ENCODE assay signal across 8 cellular contexts in the genomic region with DNA sequence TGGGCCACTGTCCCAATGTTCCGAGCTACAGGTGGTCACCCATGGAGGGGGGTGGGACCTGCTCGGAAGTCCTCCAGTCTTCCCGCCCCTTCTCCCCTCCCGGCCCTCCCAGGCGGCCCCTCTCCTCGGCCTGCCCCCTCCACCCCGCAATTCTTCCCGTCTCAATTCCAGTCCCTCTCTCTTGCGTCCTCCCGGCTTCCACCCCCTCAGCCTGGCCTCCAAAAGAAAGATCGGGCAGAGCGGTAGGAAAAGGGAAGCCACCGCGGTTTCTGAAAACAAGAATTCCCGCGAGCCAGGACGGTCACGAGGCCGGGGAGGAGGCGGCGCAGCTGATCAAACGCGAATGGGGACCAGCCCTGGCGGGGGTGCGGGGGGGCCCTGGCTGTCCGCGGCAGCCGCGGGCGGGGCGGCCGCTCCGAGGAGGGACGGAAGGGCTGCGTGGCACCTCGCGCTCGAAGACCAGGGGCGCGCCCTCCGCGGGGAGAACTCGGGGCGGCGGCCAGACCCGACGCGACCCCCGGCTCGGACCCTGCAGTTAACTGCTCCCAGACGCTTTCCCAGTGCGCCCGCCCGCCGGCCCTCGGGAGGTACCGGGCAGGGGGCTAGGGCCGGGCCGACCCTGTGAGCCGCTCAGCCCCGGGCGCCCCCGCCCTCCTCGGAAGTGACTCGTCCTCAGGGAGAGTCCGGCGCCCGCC. TPM values are rescaled to one million over a fixed set of nuclear protein-coding genes. Genes with fewer than 3 reads are reported as not detected.
DNase-seq lines count a peak whose midpoint lies in the region; ATAC-seq and TF ChIP-seq lines count a peak whose summit lies in the region.

No MANE protein-coding gene starts in this region.

- no peak overlapping the region for H3K27ac Mint-ChIP-seq in activated CD8-positive, alpha-beta T cell treated with anti-CD3 and anti-CD28 coated beads, Interleukin-2, amount 10 ng/mL, durations not matched to agents 7 days and 5 days
- no peak overlapping the region for H3K27ac Mint-ChIP-seq in naive thymus-derived CD4-positive, alpha-beta T cell

- H3K4me1 Mint-ChIP-seq in activated CD8-positive, alpha-beta T cell treated with anti-CD3 and anti-CD28 coated beads, Interleukin-2, amount 10 ng/mL, durations not matched to agents 7 days and 5 days (ENCODE audit: low read depth): no peaks in the 10 kb centered on the region
- H3K4me1 Mint-ChIP-seq in naive thymus-derived CD4-positive, alpha-beta T cell: peaks cover 0 to 6% (median 4%) of the 10 kb centered on the region in 7 donors

- intact Hi-C loops in naive thymus-derived CD4-positive, alpha-beta T cell (cut with micrococcal nuclease): loop anchor here in 1 of 2 donors (5.0 kb wide), 1 partner anchor 387 kb away; a partner anchor contains a TSS
- intact Hi-C loops in aorta (cut with DNase I): loop anchor here in 1 of 2 donors (2.0 kb wide), 1 partner anchor 76 kb away; no protein-coding TSS in a partner anchor

- CTCF ChIA-PET in activated CD8-positive, alpha-beta T cell treated with anti-CD3 and anti-CD28 coated beads, Interleukin-2, amount 10 ng/mL, durations not matched to agents 7 days and 5 days (lab: Charles Lee): interaction anchor here (1.0 to 3.4 kb wide), 6 partner anchors 18 to 258 kb away, joined by 3 to 31 read pairs (median 8); a partner anchor contains a TSS
- CTCF ChIA-PET in naive thymus-derived CD4-positive, alpha-beta T cell (lab: Charles Lee): interaction anchor here (2.5 to 3.3 kb wide), 2 partner anchors 182 to 228 kb away, joined by 12 to 15 read pairs; no protein-coding TSS in a partner anchor

- peak overlapping the region; percentile 12 for H3K4me3 Mint-ChIP-seq in activated CD8-positive, alpha-beta T cell treated with anti-CD3 and anti-CD28 coated beads, Interleukin-2, amount 10 ng/mL, durations not matched to agents 7 days and 5 days
- H3K4me3 Mint-ChIP-seq in naive thymus-derived CD4-positive, alpha-beta T cell: peak overlapping the region; percentile 52 to 83 (median 60)

- peak; percentile 11 for ATAC-seq in HG03064 (IDR thresholded peaks at IDR 0.05; ENCODE audit: low read depth, unreplicated experiment)
- ATAC-seq in activated CD8-positive, alpha-beta T cell treated with anti-CD3 and anti-CD28 coated beads, Interleukin-2, amount 10 ng/mL, durations not matched to agents 7 days and 5 days: peak; percentile 13
- ATAC-seq in foreskin keratinocyte: peak; percentile 38
- ATAC-seq in naive thymus-derived CD4-positive, alpha-beta T cell: peak; percentile 25
- ATAC-seq in aorta (ENCODE audit: low FRiP score): peak; percentile 82
- no peak for ATAC-seq in HG02884 (IDR thresholded peaks at IDR 0.05; ENCODE audit: unreplicated experiment)
- no peak for ATAC-seq in GM18909 (IDR thresholded peaks at IDR 0.05; ENCODE audit: poor library complexity, unreplicated experiment)

- H3K27ac ChIP-seq in foreskin keratinocyte (peak overlapping the region; percentile 90), aorta (ENCODE audit: low read depth in 1 of 2, low read length in 2 of 2) (peak overlapping the region; percentile 97 to 99)
- H3K27ac ChIP-seq in naive thymus-derived CD4-positive, alpha-beta T cell (ENCODE audit: low read depth, low read length): no peak overlapping the region

- H3K4me1 ChIP-seq in foreskin keratinocyte (peaks cover 4% of the 10 kb centered on the region), aorta (ENCODE audit: control insufficient read depth in 1 of 2, insufficient read depth in 2 of 2, low read length in 2 of 2) (no peaks in the 10 kb centered on the region)
- no peaks in the 10 kb centered on the region for H3K4me1 ChIP-seq in naive thymus-derived CD4-positive, alpha-beta T cell (ENCODE audit: control insufficient read depth in 2 of 2, insufficient read depth in 2 of 2, low read length in 2 of 2)

- WGBS in aorta, 2 donors: 1% methylated on average over 64 to 68 of the region's 68 CpGs

- H3K36me3 Mint-ChIP-seq in activated CD8-positive, alpha-beta T cell treated with anti-CD3 and anti-CD28 coated beads, Interleukin-2, amount 10 ng/mL, durations not matched to agents 7 days and 5 days (ENCODE audit: low read depth): no peaks in the 10 kb centered on the region
- H3K36me3 Mint-ChIP-seq in naive thymus-derived CD4-positive, alpha-beta T cell: no peaks in the 10 kb centered on the region

- peak overlapping the region; percentile 47 for H3K4me3 ChIP-seq in naive thymus-derived CD4-positive, alpha-beta T cell (ENCODE audit: low read length)
- H3K4me3 ChIP-seq in aorta (ENCODE audit: low read length in 2 of 2): peak overlapping the region; percentile 75 to 98

- no peak for TF ChIP-seq CTCF in foreskin keratinocyte (conservative IDR thresholded peaks at IDR 0.05)

- H3K27me3 ChIP-seq in foreskin keratinocyte (no peaks in the 10 kb centered on the region), aorta (ENCODE audit: control insufficient read depth in 1 of 2, insufficient read depth in 2 of 2, low read length in 1 of 2) (no peaks in the 10 kb centered on the region)
- H3K27me3 ChIP-seq in naive thymus-derived CD4-positive, alpha-beta T cell (ENCODE audit: control insufficient read depth in 2 of 2, insufficient read depth in 2 of 2, low read length in 2 of 2): peaks cover 7 to 9% of the 10 kb centered on the region in 2 donors

- H3K9me3 ChIP-seq in naive thymus-derived CD4-positive, alpha-beta T cell (ENCODE audit: control insufficient read depth in 2 of 3, low read length in 3 of 3): no peaks in the 10 kb centered on the region
- no peaks in the 10 kb centered on the region for H3K9me3 ChIP-seq in aorta (ENCODE audit: control insufficient read depth, low read length)

- no peaks in the 10 kb centered on the region for H3K9me3 Mint-ChIP-seq in activated CD8-positive, alpha-beta T cell treated with anti-CD3 and anti-CD28 coated beads, Interleukin-2, amount 10 ng/mL, durations not matched to agents 7 days and 5 days (ENCODE audit: insufficient read depth)
- H3K9me3 Mint-ChIP-seq in naive thymus-derived CD4-positive, alpha-beta T cell: no peaks in the 10 kb centered on the region

- DNase-seq in DMS53 (lab: John Stamatoyannopoulos, UW): peak; percentile 79
- DNase-seq in activated CD8-positive, alpha-beta T cell treated with anti-CD3 and anti-CD28 coated beads, Interleukin-2, amount 10 ng/mL, durations not matched to agents 7 days and 5 days: no peak
- DNase-seq in foreskin keratinocyte: peak; percentile 19 to 56
- DNase-seq in naive thymus-derived CD4-positive, alpha-beta T cell: peak in 1 of 9 donors; percentile 32
- DNase-seq in aorta: peak; percentile 94 to 96

- H3K27me3 Mint-ChIP-seq in activated CD8-positive, alpha-beta T cell treated with anti-CD3 and anti-CD28 coated beads, Interleukin-2, amount 10 ng/mL, durations not matched to agents 7 days and 5 days (ENCODE audit: low read depth): peaks cover 56% of the 10 kb centered on the region
- H3K27me3 Mint-ChIP-seq in naive thymus-derived CD4-positive, alpha-beta T cell: peaks cover 38 to 67% (median 40%) of the 10 kb centered on the region in 5 donors

- no peaks in the 10 kb centered on the region for H3K36me3 ChIP-seq in naive thymus-derived CD4-positive, alpha-beta T cell (ENCODE audit: control insufficient read depth in 2 of 3, insufficient read depth in 3 of 3, low read length in 3 of 3)
- H3K36me3 ChIP-seq in aorta (ENCODE audit: control insufficient read depth in 1 of 2, insufficient read depth in 2 of 2, low read length in 1 of 2): no peaks in the 10 kb centered on the region

- POLR2A ChIA-PET in activated CD8-positive, alpha-beta T cell treated with anti-CD3 and anti-CD28 coated beads, Interleukin-2, amount 10 ng/mL, durations not matched to agents 7 days and 5 days (lab: Charles Lee): no interaction called here
- POLR2A ChIA-PET in naive thymus-derived CD4-positive, alpha-beta T cell (lab: Charles Lee): no interaction called here

RNA-seq across cellular contexts. Expression of a gene that starts 1.0 kb away (rescaled TPM):
- not detected for total RNA-seq in activated CD8-positive, alpha-beta T cell treated with anti-CD3 and anti-CD28 coated beads, Interleukin-2, amount 10 ng/mL, durations not matched to agents 7 days and 5 days
- total RNA-seq in foreskin keratinocyte (33.0 and 40.0 TPM in 2 replicates), aorta (100 to 1,000 TPM; 110 to 222 TPM)
- polyA plus RNA-seq in foreskin keratinocyte (29.4 and 34.9 TPM in 2 replicates), aorta (100 to 1,000 TPM; 136 to 146 TPM)
- under 1 TPM; 0.29 to 0.68 (median 0.39) TPM for total RNA-seq in naive thymus-derived CD4-positive, alpha-beta T cell
- polyA plus RNA-seq in naive thymus-derived CD4-positive, alpha-beta T cell: not detected

Comparison
In these comparisons a context has a peak if more than half of its experiments do, and no peak if none do; other contexts are left out.
1. ATAC-seq: peak in HG03064 (single experiment), activated CD8-positive, alpha-beta T cell treated with anti-CD3 and anti-CD28 coated beads, Interleukin-2, amount 10 ng/mL, durations not matched to agents 7 days and 5 days (single experiment), foreskin keratinocyte (single experiment), naive thymus-derived CD4-positive, alpha-beta T cell (single experiment) and aorta (single experiment); none in HG02884 (single experiment) and GM18909 (single experiment).
2. RNA of a gene that starts 1.0 kb away (total RNA-seq): 110 to 222 TPM in aorta and 33.0 to 40.0 TPM in foreskin keratinocyte; 0.29 to 0.68 TPM in naive thymus-derived CD4-positive, alpha-beta T cell and not detected in activated CD8-positive, alpha-beta T cell treated with anti-CD3 and anti-CD28 coated beads, Interleukin-2, amount 10 ng/mL, durations not matched to agents 7 days and 5 days; every median in the first group is over 10 times any median in the second.